ENCODE assay signal across 18 cellular contexts in the genomic region with DNA sequence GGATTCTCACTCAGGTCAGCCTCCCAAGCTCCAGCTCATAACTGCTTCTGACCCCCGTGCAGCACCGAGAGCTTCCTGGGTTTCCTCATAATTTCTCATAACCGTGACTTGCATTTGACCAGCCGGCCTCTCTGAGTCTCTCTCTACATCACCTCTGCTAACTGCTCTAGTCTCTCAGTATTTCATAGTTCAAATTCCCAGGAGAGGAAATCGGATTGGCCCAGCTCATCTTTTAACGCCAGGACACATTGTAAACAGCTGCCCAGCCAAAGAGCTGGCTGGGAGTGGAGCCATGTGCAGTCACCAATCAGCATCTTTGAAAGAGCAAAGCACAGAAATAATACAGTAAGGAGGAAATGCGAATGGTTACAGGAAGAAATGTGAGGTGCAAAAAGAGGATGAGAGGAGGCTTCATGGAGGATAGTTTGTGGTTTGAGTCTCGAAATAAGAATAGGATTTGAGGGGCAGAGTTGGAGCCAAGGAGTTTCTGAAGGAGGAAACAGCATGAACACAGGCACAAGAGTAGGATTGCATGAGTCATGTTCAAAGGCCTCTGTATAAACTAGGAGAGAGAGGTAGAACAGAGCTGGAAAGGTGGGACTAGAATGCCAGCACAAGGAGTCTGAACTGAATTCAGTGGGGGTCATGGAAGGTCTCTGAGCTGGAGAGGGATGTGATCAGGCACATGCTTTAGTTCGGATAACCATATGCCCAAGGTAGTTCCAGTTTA. TPM values are rescaled to one million over a fixed set of nuclear protein-coding genes. Genes with fewer than 3 reads are reported as not detected.
DNase-seq lines count a peak whose midpoint lies in the region; ATAC-seq, FAIRE-seq and TF ChIP-seq lines count a peak whose summit lies in the region.
"Had no signal": no experiment of that assay in that cellular context is flagged by ENCODE, and none has a peak within 500 bp of the region (broad histone marks: within the 10 kb centered on the region; RNA-seq: fewer than 3 reads in every experiment).

No MANE protein-coding gene starts in this region.

- FAIRE-seq in H54 (lab: Jason Lieb, UNC) (no peak), keratinocyte (lab: Jason Lieb, UNC) (peak; percentile 41)
- FAIRE-seq: GM19239 had no signal

- H3K4me3 ChIP-seq in RWPE2 (ENCODE audit: severe bottlenecking) (no peak overlapping the region), keratinocyte (ENCODE audit: control insufficient read depth in 2 of 3, extremely low read depth in 1 of 3, insufficient read depth in 2 of 3, low read depth in 1 of 3, low read length in 3 of 3) (no peak overlapping the region)
- H3K4me3 ChIP-seq: mucosa of descending colon, prostate gland had no signal

- H3K36me3 ChIP-seq in RWPE2 (ENCODE audit: low read depth) (no peaks in the 10 kb centered on the region), keratinocyte (ENCODE audit: control insufficient read depth in 2 of 2, extremely low read depth in 1 of 2, insufficient read depth in 2 of 2, low read length in 2 of 2) (no peaks in the 10 kb centered on the region)
- H3K36me3 ChIP-seq: prostate gland had no signal

- H3K27ac ChIP-seq in RWPE2 (ENCODE audit: poor library complexity, severe bottlenecking) (no peak overlapping the region), keratinocyte (ENCODE audit: control insufficient read depth, insufficient read depth, low read length) (no peak overlapping the region)
- H3K27ac ChIP-seq: prostate gland had no signal

- DNase-seq in AG09319 (ENCODE audit: extremely low read depth, low read depth) (peak; percentile 7), H54 (ENCODE audit: insufficient read length, low spot score) (peak; percentile 91), RWPE2 (ENCODE audit: low spot score) (no peak), keratinocyte (ENCODE audit: low read depth, low spot score) (no peak), NCI-H2029 (lab: John Stamatoyannopoulos, UW) (no peak), NCI-H187 treated with DMSO at 0.1 percent for 48 hours (lab: John Stamatoyannopoulos, UW) (no peak)
- no peak for DNase-seq in stimulated activated CD4-positive, alpha-beta T cell treated with anti-CD3 and anti-CD28 coated beads, Interleukin-4, amount 100 ng/mL, for 4 hours
- no peak for DNase-seq in stimulated activated naive CD4-positive, alpha-beta T cell (lab: John Stamatoyannopoulos, UW)
- DNase-seq: activated CD4-positive, alpha-beta T cell treated with anti-CD3 and anti-CD28 coated beads, Interleukin-2, amount 50 U/mL, for 4 hours; activated gamma-delta T cell treated with Interleukin-2 at 50 U/mL for 16 hours; CD4-positive, alpha-beta memory T cell; central memory CD4-positive, alpha-beta T cell; GOT3; mucosa of descending colon; NCI-H2081 treated with DMSO at 0.1 percent for 48 hours; T-helper 17 cell had no signal

- H2AFZ ChIP-seq in keratinocyte (ENCODE audit: control insufficient read depth, low read length), result no peak overlapping the region

- no peak for TF ChIP-seq CTCF in AG09319 (IDR thresholded peaks at IDR 0.05; ENCODE audit: low read depth, low read length)
- TF ChIP-seq CTCF in RWPE2 (IDR thresholded peaks at IDR 0.05; ENCODE audit: poor library complexity, severe bottlenecking), result no peak
- no peak for TF ChIP-seq CTCF in keratinocyte (optimal IDR thresholded peaks at IDR 0.05 in 1 of 3, IDR thresholded peaks at IDR 0.05 in 1 of 3, conservative IDR thresholded peaks at IDR 0.05 in 1 of 3; ENCODE audit: extremely low read depth in 1 of 3, insufficient read depth in 2 of 3, low read length in 3 of 3)

- H3K9me3 ChIP-seq in RWPE2 (ENCODE audit: severe bottlenecking) (no peaks in the 10 kb centered on the region), keratinocyte (ENCODE audit: control insufficient read depth, low read depth, low read length) (no peaks in the 10 kb centered on the region)
- H3K9me3 ChIP-seq: mucosa of descending colon, prostate gland had no signal

- dilution Hi-C loops in keratinocyte (cut with MboI; ENCODE audit: extremely low pct_ligation_motif_present, low sequenced_read_pairs), result no loop called here

- H4K20me1 ChIP-seq in keratinocyte (ENCODE audit: control insufficient read depth, extremely low read depth, insufficient read depth, low read length), result no peaks in the 10 kb centered on the region

- no peaks in the 10 kb centered on the region for H3K79me2 ChIP-seq in keratinocyte (ENCODE audit: control insufficient read depth, insufficient read depth, low read length)

- H3K9ac ChIP-seq in keratinocyte (ENCODE audit: control insufficient read depth, extremely low read depth, insufficient read depth, low read length), result no peak overlapping the region

- ATAC-seq in RWPE2 (ENCODE audit: low read depth), result peak; percentile 59; the same call in 1 of the 3 replicates
- ATAC-seq: mucosa of descending colon, T-helper 17 cell had no signal

- H3K27me3 ChIP-seq in RWPE2 (ENCODE audit: insufficient read depth, poor library complexity, severe bottlenecking), result peaks cover 27% of the 10 kb centered on the region
- peaks cover 45% of the 10 kb centered on the region for H3K27me3 ChIP-seq in keratinocyte (ENCODE audit: control insufficient read depth, extremely low read depth, insufficient read depth, low read length)

- TF ChIP-seq POLR2A in H54 (IDR thresholded peaks at IDR 0.05; ENCODE audit: low read depth, low read length), result no peak

- no peak overlapping the region for H3K4me2 ChIP-seq in keratinocyte (ENCODE audit: control insufficient read depth, extremely low read depth, insufficient read depth, low read depth, low read length)

- H3K4me1 ChIP-seq in RWPE2 (ENCODE audit: insufficient read depth, poor library complexity, severe bottlenecking) (no peaks in the 10 kb centered on the region), keratinocyte (ENCODE audit: control insufficient read depth, extremely low read depth, insufficient read depth, low read length) (no peaks in the 10 kb centered on the region)
- H3K4me1 ChIP-seq: prostate gland had no signal

- H3K9me1 ChIP-seq in keratinocyte (ENCODE audit: control insufficient read depth, extremely low read depth, insufficient read depth, low read length), result no peaks in the 10 kb centered on the region

RNA-seq across cellular contexts. Expression of gene LBX1, which starts 15.2 kb away (rescaled TPM):
- polyA plus RNA-seq in keratinocyte, result not detected in 3 replicates
- polyA plus RNA-seq in keratinocyte (2011; ENCODE audit: low read depth), result not detected
- polyA plus RNA-seq in keratinocyte (2011; cell fraction: cytosol; rRNA removed), result not detected in 2 replicates
- polyA plus RNA-seq in keratinocyte (2011; cell fraction: nucleus; rRNA removed), result not detected in 2 replicates
- polyA plus RNA-seq in keratinocyte (2012; ENCODE audit: low replicate concordance), result not detected in 2 replicates
- polyA minus RNA-seq in keratinocyte, result not detected in 3 replicates
- polyA minus RNA-seq in keratinocyte (2011; cell fraction: cytosol; rRNA and poly(A)+ RNA removed), result not detected
- not detected in 2 replicates for polyA minus RNA-seq in keratinocyte (2011; cell fraction: nucleus; rRNA and poly(A)+ RNA removed)
- polyA plus RNA-seq: CD4-positive, alpha-beta memory T cell had no signal

Comparison
In these comparisons a context has a peak if more than half of its experiments do, and no peak if none do; other contexts are left out.
1. DNase-seq: peak in AG09319 (single experiment) and H54 (single experiment); none in RWPE2 (single experiment), keratinocyte (single experiment), stimulated activated CD4-positive, alpha-beta T cell treated with anti-CD3 and anti-CD28 coated beads, Interleukin-4, amount 100 ng/mL, for 4 hours (0 of 2), stimulated activated naive CD4-positive, alpha-beta T cell (0 of 6), NCI-H2029 (single experiment) and NCI-H187 treated with DMSO at 0.1 percent for 48 hours (single experiment).